ENCODE assay signal across 8 cellular contexts in genomic region chr11:103035656-103036434, GRCh38. TPM values are rescaled to one million over a fixed set of nuclear protein-coding genes. Genes with fewer than 3 reads are reported as not detected.
DNase-seq lines count a peak whose midpoint lies in the region; ATAC-seq lines count a peak whose summit lies in the region.

No MANE protein-coding gene starts in this region.

- peak overlapping the region; percentile 81 for H3K27ac Mint-ChIP-seq in activated CD4-positive, alpha-beta memory T cell treated with anti-CD3 and anti-CD28 coated beads, Interleukin-2, amount 10 ng/mL, durations not matched to agents 7 days and 5 days

- POLR2A ChIA-PET in activated CD4-positive, alpha-beta memory T cell treated with anti-CD3 and anti-CD28 coated beads, Interleukin-2, amount 10 ng/mL, durations not matched to agents 7 days and 5 days (lab: Charles Lee), result interaction anchor here (1.0 to 1.8 kb wide), 3 partner anchors 56 to 74 kb away, joined by 3 to 10 read pairs (median 5); partner anchors contain the start of genes DCUN1D5 and DYNC2H1

- H3K4me1 Mint-ChIP-seq in activated CD4-positive, alpha-beta memory T cell treated with anti-CD3 and anti-CD28 coated beads, Interleukin-2, amount 10 ng/mL, durations not matched to agents 7 days and 5 days, result peaks cover 21% of the 10 kb centered on the region

- H3K9me3 Mint-ChIP-seq in activated CD4-positive, alpha-beta memory T cell treated with anti-CD3 and anti-CD28 coated beads, Interleukin-2, amount 10 ng/mL, durations not matched to agents 7 days and 5 days, result peaks cover 3% of the 10 kb centered on the region

- peak overlapping the region; percentile 16 for H3K4me3 Mint-ChIP-seq in activated CD4-positive, alpha-beta memory T cell treated with anti-CD3 and anti-CD28 coated beads, Interleukin-2, amount 10 ng/mL, durations not matched to agents 7 days and 5 days

- intact Hi-C loops in posterior vena cava (cut with DNase I), result no loop called here

- peak; percentile 99 for ATAC-seq in GM19438 (IDR thresholded peaks at IDR 0.05; ENCODE audit: low read depth, unreplicated experiment)
- ATAC-seq in HG03432 (IDR thresholded peaks at IDR 0.05; ENCODE audit: unreplicated experiment), result peak; percentile 97

- CTCF ChIA-PET in activated CD4-positive, alpha-beta memory T cell treated with anti-CD3 and anti-CD28 coated beads, Interleukin-2, amount 10 ng/mL, durations not matched to agents 7 days and 5 days (lab: Charles Lee), result interaction anchor here (0.6 to 2.2 kb wide), 12 partner anchors 9 to 838 kb away, joined by 3 to 13 read pairs (median 4); partner anchors contain the start of gene DYNC2H1

- DNase-seq in DMS53 (lab: John Stamatoyannopoulos, UW) (peak; percentile 94), NCI-H526 (lab: John Stamatoyannopoulos, UW) (peak; percentile 54 to 85), fibroblast of gingiva (ENCODE audit: low read depth) (peak; percentile 93), non-pigmented ciliary epithelial cell (ENCODE audit: low read depth) (peak; percentile 68), posterior vena cava (ENCODE audit: low spot score) (no peak)
- peak; percentile 50 for DNase-seq in activated CD4-positive, alpha-beta memory T cell treated with anti-CD3 and anti-CD28 coated beads, Interleukin-2, amount 10 ng/mL, durations not matched to agents 7 days and 5 days

- H3K27me3 Mint-ChIP-seq in activated CD4-positive, alpha-beta memory T cell treated with anti-CD3 and anti-CD28 coated beads, Interleukin-2, amount 10 ng/mL, durations not matched to agents 7 days and 5 days, result peaks cover 2% of the 10 kb centered on the region

- peaks cover 7% of the 10 kb centered on the region for H3K36me3 Mint-ChIP-seq in activated CD4-positive, alpha-beta memory T cell treated with anti-CD3 and anti-CD28 coated beads, Interleukin-2, amount 10 ng/mL, durations not matched to agents 7 days and 5 days (ENCODE audit: low read depth)

RNA-seq across cellular contexts. Expression of gene DCUN1D5, which starts 56.1 kb away (rescaled TPM):
- 10 to 100 TPM; 28.6 to 32.6 TPM for total RNA-seq in activated CD4-positive, alpha-beta memory T cell treated with anti-CD3 and anti-CD28 coated beads, Interleukin-2, amount 10 ng/mL, durations not matched to agents 7 days and 5 days
- 10 to 100 TPM; 19.7 to 26.4 TPM for total RNA-seq in posterior vena cava
